In genomic region chr17:5241861-5242671, GRCh38 we compare ENCODE assay signal across 10 cellular contexts. TPM values are rescaled to one million over a fixed set of nuclear protein-coding genes. Genes with fewer than 3 reads are reported as not detected.
DNase-seq lines count a peak whose midpoint lies in the region; ATAC-seq and TF ChIP-seq lines count a peak whose summit lies in the region.
"Had no signal": no experiment of that assay in that cellular context is flagged by ENCODE, and none has a peak within 500 bp of the region (broad histone marks: within the 10 kb centered on the region; RNA-seq: fewer than 3 reads in every experiment).

No MANE protein-coding gene starts in this region.

- H3K36me3 Mint-ChIP-seq in activated CD4-positive, alpha-beta memory T cell treated with anti-CD3 and anti-CD28 coated beads, Interleukin-2, amount 10 ng/mL, durations not matched to agents 7 days and 5 days (ENCODE audit: low read depth): no peaks in the 10 kb centered on the region
- peaks cover 28% of the 10 kb centered on the region for H3K36me3 Mint-ChIP-seq in memory B cell

- TF ChIP-seq POLR2A in lower leg skin (IDR thresholded peaks at IDR 0.05): no peak

- H3K4me1 Mint-ChIP-seq in activated CD4-positive, alpha-beta memory T cell treated with anti-CD3 and anti-CD28 coated beads, Interleukin-2, amount 10 ng/mL, durations not matched to agents 7 days and 5 days: peaks cover 22% of the 10 kb centered on the region
- peaks cover 51% of the 10 kb centered on the region for H3K4me1 Mint-ChIP-seq in memory B cell

- no peak overlapping the region for H3K4me3 ChIP-seq in GM12864 (ENCODE audit: low read depth, low read length)
- H3K4me3 ChIP-seq in lower leg skin (ENCODE audit: low read depth, poor library complexity, severe bottlenecking): no peak overlapping the region
- H3K4me3 ChIP-seq: lower lobe of right lung had no signal

- peak overlapping the region; percentile 70 for H3K27ac Mint-ChIP-seq in activated CD4-positive, alpha-beta memory T cell treated with anti-CD3 and anti-CD28 coated beads, Interleukin-2, amount 10 ng/mL, durations not matched to agents 7 days and 5 days
- H3K27ac Mint-ChIP-seq in memory B cell: peak overlapping the region; percentile 100

- H3K9me3 Mint-ChIP-seq in activated CD4-positive, alpha-beta memory T cell treated with anti-CD3 and anti-CD28 coated beads, Interleukin-2, amount 10 ng/mL, durations not matched to agents 7 days and 5 days: no peaks in the 10 kb centered on the region
- peaks cover 2% of the 10 kb centered on the region for H3K9me3 Mint-ChIP-seq in memory B cell

- DNase-seq in GM12864 (ENCODE audit: low read depth) (peak; percentile 66), memory B cell (ENCODE audit: low spot score in 2 of 2) (peak in 1 of 2 donors; percentile 50), lower leg skin (ENCODE audit: low spot score in 2 of 2) (no peak), 8988T (no peak), NCI-H1092 (lab: John Stamatoyannopoulos, UW) (no peak)
- DNase-seq in activated CD4-positive, alpha-beta memory T cell treated with anti-CD3 and anti-CD28 coated beads, Interleukin-2, amount 10 ng/mL, durations not matched to agents 7 days and 5 days: no peak
- DNase-seq: lower lobe of right lung, NCI-H187 had no signal

- CTCF ChIA-PET in activated CD4-positive, alpha-beta memory T cell treated with anti-CD3 and anti-CD28 coated beads, Interleukin-2, amount 10 ng/mL, durations not matched to agents 7 days and 5 days (lab: Charles Lee): interaction anchor here (0.9 kb wide), 1 partner anchor 211 kb away, joined by 3 read pairs; no protein-coding TSS in a partner anchor

- H3K4me3 Mint-ChIP-seq in activated CD4-positive, alpha-beta memory T cell treated with anti-CD3 and anti-CD28 coated beads, Interleukin-2, amount 10 ng/mL, durations not matched to agents 7 days and 5 days: no peak overlapping the region
- peak overlapping the region; percentile 87 for H3K4me3 Mint-ChIP-seq in memory B cell

- ATAC-seq in GM21423 (IDR thresholded peaks at IDR 0.05; ENCODE audit: unreplicated experiment) (peak; percentile 69), memory B cell (ENCODE audit: low read depth) (peak; percentile 75), GM21619 (IDR thresholded peaks at IDR 0.05; ENCODE audit: unreplicated experiment) (no peak)
- ATAC-seq: lower lobe of right lung had no signal

- H3K27me3 Mint-ChIP-seq in activated CD4-positive, alpha-beta memory T cell treated with anti-CD3 and anti-CD28 coated beads, Interleukin-2, amount 10 ng/mL, durations not matched to agents 7 days and 5 days: no peaks in the 10 kb centered on the region
- no peaks in the 10 kb centered on the region for H3K27me3 Mint-ChIP-seq in memory B cell

- WGBS in lower leg skin, 2 donors: 34 to 37% methylated on average over 10 of the region's 10 CpGs

- TF ChIP-seq CTCF in GM12864 (IDR thresholded peaks at IDR 0.05; ENCODE audit: low read depth, low read length, missing control alignments) (no peak), lower leg skin (IDR thresholded peaks at IDR 0.05) (no peak)

- POLR2A ChIA-PET in activated CD4-positive, alpha-beta memory T cell treated with anti-CD3 and anti-CD28 coated beads, Interleukin-2, amount 10 ng/mL, durations not matched to agents 7 days and 5 days (lab: Charles Lee): interaction anchor here (0.5 to 1.3 kb wide), 3 partner anchors 48 to 1110 kb away, joined by 3 read pairs; partner anchors contain the start of genes NUP88 and RPAIN

- intact Hi-C loops in lower leg skin (cut with DNase I; ENCODE audit: low total_unique reads): loop anchor here (10.0 kb wide), 1 partner anchor 1183 kb away; no protein-coding TSS in a partner anchor

RNA-seq across cellular contexts. Expression of gene SCIMP, which starts 7.4 kb away (rescaled TPM):
- not detected for total RNA-seq in activated CD4-positive, alpha-beta memory T cell treated with anti-CD3 and anti-CD28 coated beads, Interleukin-2, amount 10 ng/mL, durations not matched to agents 7 days and 5 days
- under 1 TPM in 3 of 4 donors, not detected in 1; 0.46 to 0.97 (median 0.71) TPM for total RNA-seq in lower leg skin

RNA-seq across cellular contexts. Expression of gene RABEP1, which starts 40.0 kb away (rescaled TPM):
- 10 to 100 TPM; 37.3 to 37.8 TPM for total RNA-seq in activated CD4-positive, alpha-beta memory T cell treated with anti-CD3 and anti-CD28 coated beads, Interleukin-2, amount 10 ng/mL, durations not matched to agents 7 days and 5 days
- 10 to 100 TPM; 16.5 to 27.4 (median 25.4) TPM for total RNA-seq in lower leg skin

RNA-seq across cellular contexts. Expression of gene ZNF594, which starts 50.4 kb away (rescaled TPM):
- total RNA-seq in activated CD4-positive, alpha-beta memory T cell treated with anti-CD3 and anti-CD28 coated beads, Interleukin-2, amount 10 ng/mL, durations not matched to agents 7 days and 5 days: 1 to 10 TPM; 7.0 to 8.6 TPM
- 1 to 10 TPM; 2.4 to 5.0 (median 3.8) TPM for total RNA-seq in lower leg skin
